ENCODE assay signal across 1 cellular context in the genomic region with DNA sequence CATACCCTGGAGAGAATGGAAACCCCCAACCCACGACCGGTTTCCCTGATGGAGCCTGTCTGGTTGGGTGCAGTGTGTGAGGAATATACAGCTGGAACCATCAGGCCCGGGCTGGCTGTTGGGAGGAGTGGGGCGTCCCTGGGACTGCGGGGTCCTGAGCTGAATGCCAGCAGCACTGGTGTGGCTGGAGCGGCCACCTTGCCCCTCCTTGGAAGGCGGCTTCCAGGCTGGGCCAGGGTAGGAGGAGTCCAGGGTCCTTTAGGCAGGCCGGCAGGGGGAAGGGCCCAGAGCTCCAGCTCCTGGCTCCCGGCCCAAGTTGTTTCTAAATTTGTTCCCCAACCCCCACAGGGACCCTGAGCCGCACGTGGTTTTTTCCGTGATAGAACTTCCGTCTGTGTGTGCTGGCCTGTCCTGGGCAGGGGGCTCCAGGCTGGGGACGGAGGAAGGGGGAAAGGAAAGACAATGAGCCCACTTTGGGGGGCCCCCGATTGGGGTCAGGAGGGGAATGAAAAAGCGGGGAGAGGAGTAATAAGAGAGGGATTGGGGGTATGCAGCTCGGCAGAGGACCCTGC.
TF ChIP-seq lines count a peak whose summit lies in the region.

No MANE protein-coding gene starts in this region.

TF ChIP-seq in H1, 55 proteins besides CTCF, POLR2A, EP300 and RAD21:
- TF ChIP-seq TAF1 (IDR thresholded peaks at IDR 0.05; ENCODE audit: low read depth, low read length) (peak; percentile 23; the same call in 1 of the 2 replicates), CTBP2 (IDR thresholded peaks at IDR 0.05; ENCODE audit: borderline replicate concordance, insufficient read depth, insufficient read length, low read length) (peak; percentile 27), CBX8 (IDR thresholded peaks at IDR 0.05; ENCODE audit: borderline replicate concordance, low read depth, low read length) (no peak), TAF7 (optimal IDR thresholded peaks at IDR 0.05; ENCODE audit: borderline replicate concordance, low read depth, low read length) (no peak), SRF (IDR thresholded peaks at IDR 0.05; ENCODE audit: low read depth, low read length) (no peak), RBBP5 (IDR thresholded peaks at IDR 0.05; ENCODE audit: borderline replicate concordance, low read depth, low read length) (peak; percentile 68; the same call in 1 of the 2 replicates), YY1 (IDR thresholded peaks at IDR 0.05; ENCODE audit: low read depth, low read length) (no peak), POU5F1 (IDR thresholded peaks at IDR 0.05; ENCODE audit: low read depth, low read length) (no peak), SP2 (IDR thresholded peaks at IDR 0.05; ENCODE audit: low read length) (no peak), FOSL1 (IDR thresholded peaks at IDR 0.05; ENCODE audit: insufficient read depth, low read depth, low read length) (no peak), RFX5 (IDR thresholded peaks at IDR 0.05; ENCODE audit: borderline replicate concordance, low read depth, low read length) (no peak), ASH2L (IDR thresholded peaks at IDR 0.05; ENCODE audit: low read length) (peak; percentile 50), RNF2 (IDR thresholded peaks at IDR 0.05; ENCODE audit: borderline replicate concordance, low read depth, low read length, missing control alignments, poor library complexity, severe bottlenecking) (no peak), TBP (IDR thresholded peaks at IDR 0.05; ENCODE audit: low read depth, low read length) (no peak), SUZ12 (IDR thresholded peaks at IDR 0.05; ENCODE audit: low read length) (no peak), MAFK (IDR thresholded peaks at IDR 0.05; ENCODE audit: low read depth, low read length) (no peak), JUN (IDR thresholded peaks at IDR 0.05; ENCODE audit: low read depth, low read length) (no peak), TEAD4 (IDR thresholded peaks at IDR 0.05; ENCODE audit: low read depth, low read length) (no peak), BRCA1 (IDR thresholded peaks at IDR 0.05; ENCODE audit: low read depth, low read length) (no peak), CHD1 (IDR thresholded peaks at IDR 0.05; ENCODE audit: low read depth, low read length) (no peak), SP1 (IDR thresholded peaks at IDR 0.05; ENCODE audit: low read depth, low read length) (no peak), GABPA (IDR thresholded peaks at IDR 0.05; ENCODE audit: borderline replicate concordance, insufficient read depth, low read length) (0 out of 2 replicates have a peak, but pooled peaks have one; percentile 61), HDAC6 (IDR thresholded peaks at IDR 0.05; ENCODE audit: low read depth, low read length) (no peak), HDAC2 (IDR thresholded peaks at IDR 0.05; ENCODE audit: borderline replicate concordance in 1 of 2, low read depth in 2 of 2, low read length in 2 of 2) (no peak), EZH2 (IDR thresholded peaks at IDR 0.05; ENCODE audit: low read depth, low read length, severe bottlenecking) (no peak), KDM1A (IDR thresholded peaks at IDR 0.05; ENCODE audit: borderline replicate concordance, low read length) (no peak), CBX5 (IDR thresholded peaks at IDR 0.05; ENCODE audit: low read depth, low read length) (no peak), RXRA (IDR thresholded peaks at IDR 0.05; ENCODE audit: insufficient read depth, low read depth, low read length) (no peak), SP4 (IDR thresholded peaks at IDR 0.05; ENCODE audit: low read length) (no peak)
- TF ChIP-seq, protein P1, sequence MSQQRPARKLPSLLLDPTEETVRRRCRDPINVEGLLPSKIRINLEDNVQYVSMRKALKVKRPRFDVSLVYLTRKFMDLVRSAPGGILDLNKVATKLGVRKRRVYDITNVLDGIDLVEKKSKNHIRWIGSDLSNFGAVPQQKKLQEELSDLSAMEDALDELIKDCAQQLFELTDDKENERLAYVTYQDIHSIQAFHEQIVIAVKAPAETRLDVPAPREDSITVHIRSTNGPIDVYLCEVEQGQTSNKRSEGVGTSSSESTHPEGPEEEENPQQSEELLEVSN (IDR thresholded peaks at IDR 0.05): 0 out of 2 replicates have a peak, but pooled peaks have one; percentile 5
- TF ChIP-seq, protein P2, sequence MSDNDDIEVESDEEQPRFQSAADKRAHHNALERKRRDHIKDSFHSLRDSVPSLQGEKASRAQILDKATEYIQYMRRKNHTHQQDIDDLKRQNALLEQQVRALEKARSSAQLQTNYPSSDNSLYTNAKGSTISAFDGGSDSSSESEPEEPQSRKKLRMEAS (IDR thresholded peaks at IDR 0.05): peak; percentile 65
- TF ChIP-seq, protein P3, sequence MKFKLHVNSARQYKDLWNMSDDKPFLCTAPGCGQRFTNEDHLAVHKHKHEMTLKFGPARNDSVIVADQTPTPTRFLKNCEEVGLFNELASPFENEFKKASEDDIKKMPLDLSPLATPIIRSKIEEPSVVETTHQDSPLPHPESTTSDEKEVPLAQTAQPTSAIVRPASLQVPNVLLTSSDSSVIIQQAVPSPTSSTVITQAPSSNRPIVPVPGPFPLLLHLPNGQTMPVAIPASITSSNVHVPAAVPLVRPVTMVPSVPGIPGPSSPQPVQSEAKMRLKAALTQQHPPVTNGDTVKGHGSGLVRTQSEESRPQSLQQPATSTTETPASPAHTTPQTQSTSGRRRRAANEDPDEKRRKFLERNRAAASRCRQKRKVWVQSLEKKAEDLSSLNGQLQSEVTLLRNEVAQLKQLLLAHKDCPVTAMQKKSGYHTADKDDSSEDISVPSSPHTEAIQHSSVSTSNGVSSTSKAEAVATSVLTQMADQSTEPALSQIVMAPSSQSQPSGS (IDR thresholded peaks at IDR 0.05; ENCODE audit: low read length): no peak
- TF ChIP-seq, protein P4, sequence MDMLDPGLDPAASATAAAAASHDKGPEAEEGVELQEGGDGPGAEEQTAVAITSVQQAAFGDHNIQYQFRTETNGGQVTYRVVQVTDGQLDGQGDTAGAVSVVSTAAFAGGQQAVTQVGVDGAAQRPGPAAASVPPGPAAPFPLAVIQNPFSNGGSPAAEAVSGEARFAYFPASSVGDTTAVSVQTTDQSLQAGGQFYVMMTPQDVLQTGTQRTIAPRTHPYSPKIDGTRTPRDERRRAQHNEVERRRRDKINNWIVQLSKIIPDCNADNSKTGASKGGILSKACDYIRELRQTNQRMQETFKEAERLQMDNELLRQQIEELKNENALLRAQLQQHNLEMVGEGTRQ (IDR thresholded peaks at IDR 0.05; ENCODE audit: low read length): no peak
- TF ChIP-seq, protein P5, sequence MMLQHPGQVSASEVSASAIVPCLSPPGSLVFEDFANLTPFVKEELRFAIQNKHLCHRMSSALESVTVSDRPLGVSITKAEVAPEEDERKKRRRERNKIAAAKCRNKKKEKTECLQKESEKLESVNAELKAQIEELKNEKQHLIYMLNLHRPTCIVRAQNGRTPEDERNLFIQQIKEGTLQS (IDR thresholded peaks at IDR 0.05; ENCODE audit: insufficient read depth, low read depth, low read length): no peak
